In the genomic region with DNA sequence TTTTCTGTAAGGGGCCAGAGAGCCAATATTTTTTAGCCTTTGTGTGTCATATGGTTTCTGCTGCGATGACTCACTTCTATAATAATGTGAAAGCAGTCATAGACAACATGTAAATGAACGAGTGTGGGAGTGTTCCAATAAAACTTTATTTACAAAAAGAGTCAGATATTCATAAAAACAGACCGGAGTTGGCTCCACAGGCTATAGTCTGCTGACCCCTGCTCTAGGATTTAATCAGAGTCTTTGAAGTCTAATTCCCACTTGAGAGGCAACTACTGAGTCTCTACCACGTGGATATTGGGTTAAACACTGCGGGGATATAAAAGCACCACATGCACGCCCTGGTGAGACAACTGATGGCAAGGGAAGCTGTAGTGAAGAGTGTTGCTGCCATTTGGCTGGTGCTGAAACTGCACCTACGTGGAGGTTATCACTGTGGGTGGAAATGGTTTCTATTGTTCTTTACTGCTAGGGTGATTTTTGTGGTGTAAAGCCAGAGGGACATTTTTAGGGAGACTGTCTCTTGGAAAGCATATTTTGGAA, we compare ENCODE assay signal across 11 cellular contexts. TPM values are rescaled to one million over a fixed set of nuclear protein-coding genes. Genes with fewer than 3 reads are reported as not detected.
DNase-seq lines count a peak whose midpoint lies in the region; ATAC-seq and TF ChIP-seq lines count a peak whose summit lies in the region.
"Had no signal": no experiment of that assay in that cellular context is flagged by ENCODE, and none has a peak within 500 bp of the region (broad histone marks: within the 10 kb centered on the region; RNA-seq: fewer than 3 reads in every experiment).

No MANE protein-coding gene starts in this region.

- TF ChIP-seq CTCF in Loucy (conservative IDR thresholded peaks at IDR 0.05; ENCODE audit: low read length) (no peak), spleen (IDR thresholded peaks at IDR 0.05 in 8 of 11, conservative IDR thresholded peaks at IDR 0.05 in 3 of 11) (no peak), omental fat pad (IDR thresholded peaks at IDR 0.05) (no peak)

- H3F3A ChIP-seq in Loucy (ENCODE audit: low read depth): no peaks in the 10 kb centered on the region

- peak overlapping the region in 5 of 8 donors; percentile 30 to 64 (median 44) for H3K27ac ChIP-seq in spleen
- H3K27ac ChIP-seq: BLaER1 had no signal

- intact Hi-C loops in spleen (cut with DNase I; ENCODE audit: low total_unique reads): no loop called here

- peaks cover 43% of the 10 kb centered on the region for H3K4me1 ChIP-seq in Loucy (ENCODE audit: insufficient read depth, low read length, poor library complexity, severe bottlenecking)
- H3K4me1 ChIP-seq in spleen: peaks cover 4 to 88% (median 39%) of the 10 kb centered on the region in 6 donors
- H3K4me1 ChIP-seq: transverse colon had no signal

- H3K4me1 Mint-ChIP-seq in activated CD8-positive, alpha-beta memory T cell treated with anti-CD3 and anti-CD28 coated beads, Interleukin-2, amount 10 ng/mL, durations not matched to agents 7 days and 5 days: peaks cover 57% of the 10 kb centered on the region
- H3K4me1 Mint-ChIP-seq in activated naive CD8-positive, alpha-beta T cell treated with anti-CD3 and anti-CD28 coated beads for 36 hours: peaks cover 72% of the 10 kb centered on the region

- no peaks in the 10 kb centered on the region for H3K9me2 ChIP-seq in Loucy (replicated peaks; ENCODE audit: low read depth, low read length)

- H3K4me3 Mint-ChIP-seq in activated CD8-positive, alpha-beta memory T cell treated with anti-CD3 and anti-CD28 coated beads, Interleukin-2, amount 10 ng/mL, durations not matched to agents 7 days and 5 days: peak overlapping the region; percentile 47
- peak overlapping the region; percentile 49 for H3K4me3 Mint-ChIP-seq in activated naive CD8-positive, alpha-beta T cell treated with anti-CD3 and anti-CD28 coated beads for 36 hours

- TF ChIP-seq POLR2A in spleen (IDR thresholded peaks at IDR 0.05): no peak

- H3K27me3 Mint-ChIP-seq in activated CD8-positive, alpha-beta memory T cell treated with anti-CD3 and anti-CD28 coated beads, Interleukin-2, amount 10 ng/mL, durations not matched to agents 7 days and 5 days: peaks cover 6% of the 10 kb centered on the region
- no peaks in the 10 kb centered on the region for H3K27me3 Mint-ChIP-seq in activated naive CD8-positive, alpha-beta T cell treated with anti-CD3 and anti-CD28 coated beads for 36 hours

- CTCF ChIA-PET in activated CD8-positive, alpha-beta memory T cell treated with anti-CD3 and anti-CD28 coated beads, Interleukin-2, amount 10 ng/mL, durations not matched to agents 7 days and 5 days (lab: Charles Lee): interaction anchor here (0.7 to 5.9 kb wide), 12 partner anchors 15 to 94 kb away, joined by 3 to 61 read pairs (median 4); partner anchors contain the start of gene WNK1

- no peaks in the 10 kb centered on the region for H3K36me3 Mint-ChIP-seq in activated CD8-positive, alpha-beta memory T cell treated with anti-CD3 and anti-CD28 coated beads, Interleukin-2, amount 10 ng/mL, durations not matched to agents 7 days and 5 days
- H3K36me3 Mint-ChIP-seq in activated naive CD8-positive, alpha-beta T cell treated with anti-CD3 and anti-CD28 coated beads for 36 hours: peaks cover 12% of the 10 kb centered on the region

- H3K27me3 ChIP-seq in Loucy (ENCODE audit: insufficient read depth, low read length, poor library complexity, severe bottlenecking) (no peaks in the 10 kb centered on the region), spleen (replicated peaks in 1 of 7) (no peaks in the 10 kb centered on the region)
- H3K27me3 ChIP-seq: BLaER1, transverse colon had no signal

- H3K79me2 ChIP-seq in Loucy (ENCODE audit: insufficient read depth, low read length): no peaks in the 10 kb centered on the region

- H3K36me3 ChIP-seq in Loucy (ENCODE audit: insufficient read depth, low read length) (no peaks in the 10 kb centered on the region), spleen (no peaks in the 10 kb centered on the region)
- H3K36me3 ChIP-seq: BLaER1, transverse colon had no signal

- peak overlapping the region; percentile 57; the same call in 1 of the 2 replicates for H2AFZ ChIP-seq in Loucy (ENCODE audit: low read length)

- H3K9me3 ChIP-seq in Loucy (ENCODE audit: insufficient read depth, low read depth, low read length) (no peaks in the 10 kb centered on the region), spleen (no peaks in the 10 kb centered on the region)
- H3K9me3 ChIP-seq: BLaER1, transverse colon had no signal

- WGBS in spleen, 5 donors: 66 to 81% (median 69%) methylated on average over 7 of the region's 7 CpGs

- H3K4me2 ChIP-seq in Loucy (ENCODE audit: low read depth, low read length, poor library complexity, severe bottlenecking): peak overlapping the region; percentile 15
- H3K4me2 ChIP-seq: BLaER1 had no signal

- peak overlapping the region; percentile 6 for H3K9ac ChIP-seq in Loucy (ENCODE audit: low read depth, low read length, poor library complexity, severe bottlenecking)
- H3K9ac ChIP-seq: BLaER1 had no signal

- peak; percentile 79 for ATAC-seq in activated CD8-positive, alpha-beta memory T cell treated with anti-CD3 and anti-CD28 coated beads, Interleukin-2, amount 10 ng/mL, durations not matched to agents 7 days and 5 days
- ATAC-seq in omental fat pad (ENCODE audit: low FRiP score) (no peak), GM19467 (IDR thresholded peaks at IDR 0.05; ENCODE audit: unreplicated experiment) (no peak)

- H3K27ac Mint-ChIP-seq in activated CD8-positive, alpha-beta memory T cell treated with anti-CD3 and anti-CD28 coated beads, Interleukin-2, amount 10 ng/mL, durations not matched to agents 7 days and 5 days: peak overlapping the region; percentile 82
- peak overlapping the region; percentile 94 for H3K27ac Mint-ChIP-seq in activated naive CD8-positive, alpha-beta T cell treated with anti-CD3 and anti-CD28 coated beads for 36 hours

- H3K9me3 Mint-ChIP-seq in activated CD8-positive, alpha-beta memory T cell treated with anti-CD3 and anti-CD28 coated beads, Interleukin-2, amount 10 ng/mL, durations not matched to agents 7 days and 5 days (ENCODE audit: low read depth): no peaks in the 10 kb centered on the region
- peaks cover 11% of the 10 kb centered on the region for H3K9me3 Mint-ChIP-seq in activated naive CD8-positive, alpha-beta T cell treated with anti-CD3 and anti-CD28 coated beads for 36 hours

- H4K20me1 ChIP-seq in Loucy (ENCODE audit: insufficient read depth, low read length, poor library complexity, severe bottlenecking): no peaks in the 10 kb centered on the region
- H4K20me1 ChIP-seq: BLaER1 had no signal

- peak; percentile 71 for DNase-seq in activated CD8-positive, alpha-beta memory T cell treated with anti-CD3 and anti-CD28 coated beads, Interleukin-2, amount 10 ng/mL, durations not matched to agents 7 days and 5 days
- DNase-seq in activated CD8-positive, alpha-beta memory T cell treated with anti-CD3 and anti-CD28 coated beads, Interleukin-2, amount 50 U/mL, for 4 hours: no peak
- DNase-seq in activated naive CD8-positive, alpha-beta T cell treated with anti-CD3 and anti-CD28 coated beads for 36 hours: peak; percentile 55
- no peak for DNase-seq in spleen
- DNase-seq in omental fat pad (ENCODE audit: low spot score): no peak
- no peak for DNase-seq in NCI-H2196 (lab: John Stamatoyannopoulos, UW; ENCODE audit: unreplicated experiment)
- DNase-seq: NCI-H1092, transverse colon had no signal

- no peak overlapping the region for H3K4me3 ChIP-seq in Loucy (ENCODE audit: low read length, poor library complexity, severe bottlenecking)
- peak overlapping the region in 1 of 8 donors; percentile 7 for H3K4me3 ChIP-seq in spleen
- H3K4me3 ChIP-seq: BLaER1, transverse colon had no signal

RNA-seq across cellular contexts. Expression of gene NINJ2, which starts 3.6 kb away (rescaled TPM):
- total RNA-seq in activated CD8-positive, alpha-beta memory T cell treated with anti-CD3 and anti-CD28 coated beads, Interleukin-2, amount 10 ng/mL, durations not matched to agents 7 days and 5 days: 1 to 10 TPM; 6.8 to 7.4 TPM
- 1 to 10 TPM; 1.4 to 1.9 TPM for total RNA-seq in activated naive CD8-positive, alpha-beta T cell treated with anti-CD3 and anti-CD28 coated beads for 36 hours
- total RNA-seq in spleen (10 to 100 TPM in 5 of 7 donors, 1 to 10 TPM in 2; 6.6 to 18.8 (median 10.3) TPM), omental fat pad (10 to 100 TPM in 3 of 4 donors, 1 to 10 TPM in 1; 8.6 to 28.9 (median 17.5) TPM)
- 10 to 100 TPM in 1 of 3 donors, 1 to 10 TPM in 2; 7.0 to 13.5 (median 8.6) TPM for polyA plus RNA-seq in spleen

Comparison
In these comparisons a context has a peak if more than half of its experiments do, and no peak if none do; other contexts are left out.
1. DNase-seq: peak in activated CD8-positive, alpha-beta memory T cell treated with anti-CD3 and anti-CD28 coated beads, Interleukin-2, amount 10 ng/mL, durations not matched to agents 7 days and 5 days (single experiment) and activated naive CD8-positive, alpha-beta T cell treated with anti-CD3 and anti-CD28 coated beads for 36 hours (single experiment); none in activated CD8-positive, alpha-beta memory T cell treated with anti-CD3 and anti-CD28 coated beads, Interleukin-2, amount 50 U/mL, for 4 hours (single experiment), spleen (single experiment), omental fat pad (single experiment) and NCI-H2196 (single experiment).